ENCODE assay signal across 8 cellular contexts in genomic region chr11:100686476-100686875, GRCh38. TPM values are rescaled to one million over a fixed set of nuclear protein-coding genes. Genes with fewer than 3 reads are reported as not detected.
DNase-seq lines count a peak whose midpoint lies in the region; FAIRE-seq and TF ChIP-seq lines count a peak whose summit lies in the region.

No MANE protein-coding gene starts in this region.

- CTCF ChIA-PET in Caco-2 (lab: Charles Lee), result no interaction called here

- H3K27me3 Mint-ChIP-seq in Caco-2 (ENCODE audit: insufficient read depth, unreplicated experiment) (no peaks in the 10 kb centered on the region), progenitor cell of endocrine pancreas (no peaks in the 10 kb centered on the region)

- peaks cover 9% of the 10 kb centered on the region for H3K4me1 ChIP-seq in Caco-2
- no peaks in the 10 kb centered on the region for H3K4me1 ChIP-seq in SJCRH30

- BruUV-seq in Caco-2 (replicated peaks; lab: Mats Ljungman, UMichigan), result TSS peak; percentile 29

- H3K36me3 ChIP-seq in Caco-2 (ENCODE audit: control insufficient read depth, insufficient read depth, low read length), result no peaks in the 10 kb centered on the region
- no peaks in the 10 kb centered on the region for H3K36me3 ChIP-seq in SJCRH30

- H3K4me3 ChIP-seq in Caco-2 (ENCODE audit: low read depth, low read length), result peak overlapping the region; percentile 85
- peak overlapping the region; percentile 95 for H3K4me3 ChIP-seq in SJCRH30
- peak overlapping the region; percentile 81 for H3K4me3 ChIP-seq in fibroblast of the aortic adventitia (ENCODE audit: low read depth, low read length)

- H3K4me3 Mint-ChIP-seq in Caco-2 (ENCODE audit: unreplicated experiment), result peak overlapping the region; percentile 100
- H3K4me3 Mint-ChIP-seq in progenitor cell of endocrine pancreas (ENCODE audit: low read depth), result peak overlapping the region; percentile 82

- in situ Hi-C loops in ACHN (cut with HindIII; ENCODE audit: low pct_ligation_motif_present, low pct_unique_long_range_greater_than_20kb, low sequenced_read_pairs), result loop anchor here (25.0 kb wide), 1 partner anchor 151 kb away; no protein-coding TSS in a partner anchor

- peak overlapping the region; percentile 78; the same call in 1 of the 2 replicates for H3K27ac ChIP-seq in SJCRH30

- H3K9me3 ChIP-seq in Caco-2, result no peaks in the 10 kb centered on the region
- H3K9me3 ChIP-seq in SJCRH30 (replicated peaks), result no peaks in the 10 kb centered on the region

- POLR2A ChIA-PET in Caco-2 (lab: Charles Lee), result no interaction called here

- DNase-seq in Caco-2, result no peak
- DNase-seq in SJCRH30, result no peak
- no peak for DNase-seq in fibroblast of the aortic adventitia (ENCODE audit: low read depth)
- no peak for DNase-seq in progenitor cell of endocrine pancreas (ENCODE audit: low spot score, unreplicated experiment)
- DNase-seq in ACHN, result no peak
- no peak for DNase-seq in urothelium cell line (ENCODE audit: low spot score)
- DNase-seq in central memory CD4-positive, alpha-beta T cell, result no peak
- DNase-seq in hepatic stellate cell (ENCODE audit: low spot score), result no peak

- H3K27ac Mint-ChIP-seq in Caco-2 (ENCODE audit: unreplicated experiment) (peak overlapping the region; percentile 89), progenitor cell of endocrine pancreas (peak overlapping the region; percentile 85)

- H3K9me3 Mint-ChIP-seq in Caco-2 (ENCODE audit: unreplicated experiment), result no peaks in the 10 kb centered on the region
- H3K9me3 Mint-ChIP-seq in progenitor cell of endocrine pancreas (ENCODE audit: low read depth), result no peaks in the 10 kb centered on the region

- no peaks in the 10 kb centered on the region for H3K27me3 ChIP-seq in Caco-2 (replicated peaks; ENCODE audit: control insufficient read depth, insufficient read depth, low read length)
- H3K27me3 ChIP-seq in SJCRH30, result no peaks in the 10 kb centered on the region

- no peak for TF ChIP-seq CTCF in Caco-2 (IDR thresholded peaks at IDR 0.05; ENCODE audit: insufficient read depth in 1 of 2, low read depth in 1 of 2, low read length in 1 of 2, severe bottlenecking in 1 of 2, unreplicated experiment in 1 of 2)
- no peak for TF ChIP-seq CTCF in fibroblast of the aortic adventitia (IDR thresholded peaks at IDR 0.05; ENCODE audit: insufficient read depth, low read length)
- no peak for TF ChIP-seq CTCF in progenitor cell of endocrine pancreas (IDR thresholded peaks at IDR 0.05; ENCODE audit: unreplicated experiment)

- intact Hi-C loops in Caco-2 (cut with micrococcal nuclease; ENCODE audit: unreplicated experiment), result loop anchor here (2.0 kb wide), 1 partner anchor 52 kb away; no protein-coding TSS in a partner anchor

- FAIRE-seq in urothelium cell line (lab: Jason Lieb, UNC), result no peak

- H3K36me3 Mint-ChIP-seq in Caco-2 (ENCODE audit: insufficient read depth, unreplicated experiment) (no peaks in the 10 kb centered on the region), progenitor cell of endocrine pancreas (ENCODE audit: insufficient read depth) (peaks cover 3% of the 10 kb centered on the region)

- H3K4me1 Mint-ChIP-seq in Caco-2 (ENCODE audit: low read depth, unreplicated experiment) (peaks cover 22% of the 10 kb centered on the region), progenitor cell of endocrine pancreas (ENCODE audit: low read depth) (peaks cover 28% of the 10 kb centered on the region)

RNA-seq across cellular contexts. Expression of gene ARHGAP42, which starts 0.6 kb away (rescaled TPM):
- 8.4 and 14.1 TPM in 2 replicates for total RNA-seq in Caco-2 (2022)
- total RNA-seq in SJCRH30 (2014; rRNA removed; shearing (Covaris generic)), result 23.3 and 26.5 TPM in 2 replicates
- total RNA-seq in fibroblast of the aortic adventitia (ENCODE audit: low replicate concordance), result 12.6 and 21.1 TPM in 2 replicates
- 25.3 and 27.7 TPM in 2 replicates for total RNA-seq in progenitor cell of endocrine pancreas
